In the genomic region with DNA sequence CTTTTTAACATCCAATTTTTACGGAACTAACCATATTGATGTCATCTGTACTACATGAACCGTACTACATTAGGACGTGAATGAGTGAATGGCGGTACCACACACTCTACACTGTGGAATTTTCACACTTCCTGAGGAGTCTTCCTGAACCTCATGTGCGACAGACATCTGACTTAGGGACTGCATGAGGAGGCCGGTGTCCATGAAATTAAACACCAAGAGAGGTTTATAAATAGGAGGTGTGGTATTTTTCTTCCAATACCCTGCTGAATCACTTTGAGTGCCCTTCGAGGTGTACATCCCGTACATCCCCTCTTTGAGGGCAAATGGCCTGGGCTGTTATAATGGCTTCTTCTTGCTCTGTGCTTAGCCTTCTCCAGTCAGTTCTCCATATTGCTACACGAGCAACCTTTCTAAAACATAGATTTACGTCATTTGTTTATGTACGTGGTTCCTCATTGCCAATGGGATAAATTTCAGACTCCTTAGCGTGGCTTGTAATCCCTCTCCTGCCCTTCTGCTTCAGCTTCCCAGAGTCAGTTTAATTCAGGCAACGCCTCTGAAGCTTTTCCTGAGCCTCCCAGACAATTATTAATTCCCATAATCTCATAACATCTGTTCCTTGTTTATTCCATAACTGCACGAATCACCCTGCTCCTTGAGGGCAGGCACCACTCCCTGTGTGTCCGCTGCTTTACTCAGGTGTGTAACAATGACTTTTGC, we compare ENCODE assay signal across 17 cellular contexts. TPM values are rescaled to one million over a fixed set of nuclear protein-coding genes. Genes with fewer than 3 reads are reported as not detected.
A peak's percentile ranks its signal among the peaks of the same experiment; 100 is the strongest.
DNase-seq lines count a peak whose midpoint lies in the region; ATAC-seq, FAIRE-seq and TF ChIP-seq lines count a peak whose summit lies in the region.
"Had no signal": no experiment of that assay in that cellular context is flagged by ENCODE, and none has a peak within 500 bp of the region (broad histone marks: within the 10 kb centered on the region; RNA-seq: fewer than 3 reads in every experiment).

No MANE protein-coding gene starts in this region.

- H3K36me3 ChIP-seq in WERI-Rb-1 (0 out of 2 replicates have a peak, but pooled peaks cover 3% of the 10 kb centered on the region), skeletal muscle tissue (ENCODE audit: control insufficient read depth in 3 of 3, insufficient read depth in 3 of 3, low read length in 3 of 3) (peaks cover 0 to 8% (median 5%) of the 10 kb centered on the region in 3 donors)
- H3K36me3 ChIP-seq: Peyer's patch had no signal

- FAIRE-seq in D721Med (lab: Jason Lieb, UNC) = peak; percentile 81
- FAIRE-seq: GM12891, H1, K562 had no signal

- no peak overlapping the region for H3K4me3 ChIP-seq in WERI-Rb-1 (ENCODE audit: low read depth, low read length)
- H3K4me3 ChIP-seq in skeletal muscle tissue (ENCODE audit: low read length in 3 of 3) = peak overlapping the region in 2 of 3 donors; percentile 41 to 51
- H3K4me3 ChIP-seq: K562, Peyer's patch had no signal

- H3K9ac ChIP-seq in skeletal muscle tissue (ENCODE audit: low read depth in 1 of 3, low read length in 3 of 3) = peak overlapping the region; percentile 18 to 63 (median 62)

- TF ChIP-seq CTCF in D721Med (IDR thresholded peaks at IDR 0.05; ENCODE audit: insufficient read depth, missing control alignments) (no peak), WERI-Rb-1 (IDR thresholded peaks at IDR 0.05; ENCODE audit: low read depth, low read length) (no peak), foreskin keratinocyte (conservative IDR thresholded peaks at IDR 0.05) (no peak)

- DNase-seq in D721Med (ENCODE audit: insufficient read length, low spot score) (peak; percentile 35), WERI-Rb-1 (peak; percentile 57), myocyte (ENCODE audit: low read depth) (peak; percentile 41), foreskin keratinocyte (no peak)
- DNase-seq: CD4-positive, CD25-positive, alpha-beta regulatory T cell; NCI-H1105; NCI-H1694 treated with DMSO at 0.1 percent for 48 hours; NCI-H2227 treated with DMSO at 0.1 percent for 48 hours; NCI-H526; NK-92 treated with Interleukin-12 subunit alpha and Interleukin-12 subunit beta, amount 100 ng/mL, for 24 hours; Peyer's patch had no signal

- H3K27ac ChIP-seq in WERI-Rb-1 (peak overlapping the region; percentile 78), skeletal muscle tissue (ENCODE audit: low read depth, low read length) (peak overlapping the region; percentile 90), foreskin keratinocyte (no peak overlapping the region)
- H3K27ac ChIP-seq: Peyer's patch had no signal

- peaks cover 4% of the 10 kb centered on the region for H3K9me3 ChIP-seq in WERI-Rb-1 (ENCODE audit: severe bottlenecking)
- H3K9me3 ChIP-seq in skeletal muscle tissue (ENCODE audit: control insufficient read depth in 3 of 3, low read length in 3 of 3) = no peaks in the 10 kb centered on the region
- H3K9me3 ChIP-seq: Peyer's patch had no signal

- H3K27me3 ChIP-seq in WERI-Rb-1 (ENCODE audit: insufficient read depth, low read depth, severe bottlenecking) (no peaks in the 10 kb centered on the region), skeletal muscle tissue (ENCODE audit: control insufficient read depth in 3 of 3, insufficient read depth in 3 of 3, low read length in 3 of 3) (no peaks in the 10 kb centered on the region), foreskin keratinocyte (no peaks in the 10 kb centered on the region)
- H3K27me3 ChIP-seq: Peyer's patch had no signal

- H3K4me1 ChIP-seq in skeletal muscle tissue (ENCODE audit: control insufficient read depth in 3 of 3, insufficient read depth in 3 of 3, low read length in 3 of 3) = peaks cover 18 to 46% (median 29%) of the 10 kb centered on the region in 3 donors
- H3K4me1 ChIP-seq in foreskin keratinocyte = peaks cover 10% of the 10 kb centered on the region
- H3K4me1 ChIP-seq: Peyer's patch had no signal

- ATAC-seq in foreskin keratinocyte (no peak), GM21423 (IDR thresholded peaks at IDR 0.05; ENCODE audit: unreplicated experiment) (no peak), HG03469 (IDR thresholded peaks at IDR 0.05; ENCODE audit: unreplicated experiment) (no peak)
- ATAC-seq: K562 had no signal

RNA-seq across cellular contexts. Expression of gene ST3GAL3, which starts 9.4 kb away (rescaled TPM):
- total RNA-seq in myocyte = 29.2 and 33.7 TPM in 2 replicates
- 31.3 TPM for polyA plus RNA-seq in myocyte (2012)
- total RNA-seq in skeletal muscle tissue = 25.1 TPM
- total RNA-seq in foreskin keratinocyte = 12.4 and 13.6 TPM in 2 replicates
- 16.3 and 17.3 TPM in 2 replicates for polyA plus RNA-seq in foreskin keratinocyte

Comparison
In these comparisons a context has a peak if more than half of its experiments do, and no peak if none do; other contexts are left out.
1. DNase-seq: peak in D721Med (single experiment), WERI-Rb-1 (single experiment) and myocyte (single experiment); none in foreskin keratinocyte (0 of 2).